ENCODE assay signal across 9 cellular contexts in the genomic region with DNA sequence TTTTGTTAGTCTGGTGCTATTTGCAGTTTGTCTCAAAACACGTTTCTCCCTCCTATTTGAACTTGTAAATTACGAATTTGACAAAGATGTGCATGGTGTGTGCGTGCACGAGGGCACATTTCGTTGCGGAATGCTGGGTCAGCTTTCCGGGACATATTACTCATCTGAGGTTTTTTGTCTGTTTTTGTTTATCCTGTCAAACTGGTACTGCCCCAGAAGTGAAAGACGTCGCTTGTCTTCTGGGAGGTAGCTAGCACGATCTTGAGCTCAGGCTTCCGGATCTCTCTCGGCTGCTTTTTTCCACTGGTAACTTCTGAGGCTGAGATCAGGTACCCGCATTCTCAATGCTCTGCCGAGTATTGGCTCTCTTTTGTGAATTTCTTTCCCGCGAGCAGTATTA. TPM values are rescaled to one million over a fixed set of nuclear protein-coding genes. Genes with fewer than 3 reads are reported as not detected.
DNase-seq lines count a peak whose midpoint lies in the region; ATAC-seq and TF ChIP-seq lines count a peak whose summit lies in the region.
"Not testable (repeated sequence)": the region's sequence is repeated elsewhere in the genome, so short reads cannot be mapped to it uniquely, and the experiment has no call there.
"Had no signal": no experiment of that assay in that cellular context is flagged by ENCODE, and none has a peak within 500 bp of the region (broad histone marks: within the 10 kb centered on the region; RNA-seq: fewer than 3 reads in every experiment).

No MANE protein-coding gene starts in this region.

- peak overlapping the region; percentile 85 for H3K27ac Mint-ChIP-seq in activated CD4-positive, alpha-beta T cell treated with anti-CD3 and anti-CD28 coated beads, Interleukin-2, amount 10 ng/mL, durations not matched to agents 7 days and 5 days

- not testable (repeated sequence) for H3K36me3 ChIP-seq in suprapubic skin

- H3K27me3 Mint-ChIP-seq in activated CD4-positive, alpha-beta T cell treated with anti-CD3 and anti-CD28 coated beads, Interleukin-2, amount 10 ng/mL, durations not matched to agents 7 days and 5 days: not testable (repeated sequence)

- H3K4me1 ChIP-seq in suprapubic skin: not testable (repeated sequence)

- not testable (repeated sequence) for H3K9me3 ChIP-seq in suprapubic skin

- not testable (repeated sequence) for H3K27ac ChIP-seq in suprapubic skin

- TF ChIP-seq CTCF in suprapubic skin (IDR thresholded peaks at IDR 0.05): not testable (repeated sequence)

- H3K4me3 ChIP-seq in suprapubic skin: peak overlapping the region; percentile 42

- not testable (repeated sequence) for H3K36me3 Mint-ChIP-seq in activated CD4-positive, alpha-beta T cell treated with anti-CD3 and anti-CD28 coated beads, Interleukin-2, amount 10 ng/mL, durations not matched to agents 7 days and 5 days (ENCODE audit: low read depth)

- H3K4me1 Mint-ChIP-seq in activated CD4-positive, alpha-beta T cell treated with anti-CD3 and anti-CD28 coated beads, Interleukin-2, amount 10 ng/mL, durations not matched to agents 7 days and 5 days: not testable (repeated sequence)

- ATAC-seq in GM18511 (IDR thresholded peaks at IDR 0.05; ENCODE audit: unreplicated experiment) (peak; percentile 52), GM19397 (IDR thresholded peaks at IDR 0.05; ENCODE audit: unreplicated experiment) (peak; percentile 32), GM21786 (IDR thresholded peaks at IDR 0.05; ENCODE audit: unreplicated experiment) (peak; percentile 38), HG02973 (IDR thresholded peaks at IDR 0.05; ENCODE audit: unreplicated experiment) (peak; percentile 35), HG03439 (IDR thresholded peaks at IDR 0.05; ENCODE audit: unreplicated experiment) (peak; percentile 41), left colon (peak; percentile 11)

- not testable (repeated sequence) for TF ChIP-seq POLR2A in suprapubic skin (IDR thresholded peaks at IDR 0.05)

- intact Hi-C loops in left colon (cut with DNase I, micrococcal nuclease): not testable (repeated sequence)

- POLR2A ChIA-PET in activated CD4-positive, alpha-beta T cell treated with anti-CD3 and anti-CD28 coated beads, Interleukin-2, amount 10 ng/mL, durations not matched to agents 7 days and 5 days (lab: Charles Lee): not testable (repeated sequence)

- not testable (repeated sequence) for H3K9me3 Mint-ChIP-seq in activated CD4-positive, alpha-beta T cell treated with anti-CD3 and anti-CD28 coated beads, Interleukin-2, amount 10 ng/mL, durations not matched to agents 7 days and 5 days

- CTCF ChIA-PET in activated CD4-positive, alpha-beta T cell treated with anti-CD3 and anti-CD28 coated beads, Interleukin-2, amount 10 ng/mL, durations not matched to agents 7 days and 5 days (lab: Charles Lee): not testable (repeated sequence)

- DNase-seq in activated CD4-positive, alpha-beta T cell treated with anti-CD3 and anti-CD28 coated beads, Interleukin-2, amount 10 ng/mL, durations not matched to agents 7 days and 5 days; left colon; suprapubic skin (ENCODE audit: low spot score in 2 of 2): not testable (repeated sequence)

- no CpG with 5 or more reads among the region's 16 CpGs for WGBS in suprapubic skin

- TF ChIP-seq EP300 in suprapubic skin (IDR thresholded peaks at IDR 0.05): not testable (repeated sequence)

- H3K4me3 Mint-ChIP-seq in activated CD4-positive, alpha-beta T cell treated with anti-CD3 and anti-CD28 coated beads, Interleukin-2, amount 10 ng/mL, durations not matched to agents 7 days and 5 days: peak overlapping the region; percentile 67

- H3K27me3 ChIP-seq in suprapubic skin: not testable (repeated sequence)

RNA-seq across cellular contexts. Expression of a gene that starts 0.4 kb away (rescaled TPM):
- total RNA-seq in activated CD4-positive, alpha-beta T cell treated with anti-CD3 and anti-CD28 coated beads, Interleukin-2, amount 10 ng/mL, durations not matched to agents 7 days and 5 days: 10 to 100 TPM; 22.2 to 22.5 TPM
- 1 to 10 TPM in 1 of 2 donors, under 1 TPM in 1; 0.89 to 2.1 TPM for total RNA-seq in left colon
- total RNA-seq in suprapubic skin: 10 to 100 TPM in 1 of 4 donors, 1 to 10 TPM in 3; 3.0 to 10.5 (median 8.8) TPM

RNA-seq across cellular contexts. Expression of a gene that starts 49.6 kb away (rescaled TPM):
- under 1 TPM; 0.56 to 0.57 TPM for total RNA-seq in activated CD4-positive, alpha-beta T cell treated with anti-CD3 and anti-CD28 coated beads, Interleukin-2, amount 10 ng/mL, durations not matched to agents 7 days and 5 days
- total RNA-seq in left colon (1 to 10 TPM; 1.7 to 2.2 TPM), suprapubic skin (1 to 10 TPM in 2 of 4 donors, under 1 TPM in 1, not detected in 1; 0.30 to 5.1 (median 3.0) TPM)
- total RNA-seq: Right ventricle myocardium inferior had no signal
